Comparison of ENCODE assay signal across 15 cellular contexts in the genomic region with DNA sequence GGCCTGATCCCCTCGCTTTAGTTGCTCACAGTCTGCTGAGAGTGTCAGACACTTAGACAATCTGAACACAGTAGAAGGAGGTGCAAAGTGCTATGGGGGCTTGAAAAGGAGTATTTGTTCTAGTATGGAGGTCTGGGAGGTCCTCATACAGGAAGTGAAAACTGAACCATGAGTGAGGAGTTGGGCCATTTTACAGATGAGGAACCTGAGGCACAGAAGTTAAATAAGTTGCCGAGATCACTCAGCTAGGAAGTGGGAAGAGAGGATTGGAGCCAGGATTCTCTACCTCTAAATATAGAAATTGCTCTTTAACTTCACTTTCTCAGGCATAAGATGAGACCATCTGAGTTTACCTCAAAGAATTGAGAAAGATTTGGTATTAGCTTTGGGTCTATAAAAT. TPM values are rescaled to one million over a fixed set of nuclear protein-coding genes. Genes with fewer than 3 reads are reported as not detected.
DNase-seq lines count a peak whose midpoint lies in the region; ATAC-seq and TF ChIP-seq lines count a peak whose summit lies in the region.
"Had no signal": no experiment of that assay in that cellular context is flagged by ENCODE, and none has a peak within 500 bp of the region (broad histone marks: within the 10 kb centered on the region; RNA-seq: fewer than 3 reads in every experiment).

No MANE protein-coding gene starts in this region.

- peaks cover 10% of the 10 kb centered on the region for H3K4me1 ChIP-seq in CD4-positive, alpha-beta memory T cell (ENCODE audit: insufficient read depth, low read length)
- H3K4me1 ChIP-seq: BE2C had no signal

- no peak for ATAC-seq in activated T-helper 17 cell treated with anti-CD3 and anti-CD28 coated beads, Interleukin-2, amount 50 U/mL, for 72 hours (replicated peaks)
- ATAC-seq: GM23338 had no signal

- no peaks in the 10 kb centered on the region for H3K36me3 ChIP-seq in CD4-positive, alpha-beta memory T cell (ENCODE audit: insufficient read depth, low read length)

- intact Hi-C loops in CD4-positive, alpha-beta memory T cell (cut with micrococcal nuclease) = no loop called here

- no peaks in the 10 kb centered on the region for H3K27me3 Mint-ChIP-seq in CD4-positive, alpha-beta memory T cell
- H3K27me3 Mint-ChIP-seq in activated T-helper 17 cell treated with anti-CD3 and anti-CD28 coated beads, Interleukin-2, amount 50 U/mL, for 72 hours = no peaks in the 10 kb centered on the region
- H3K27me3 Mint-ChIP-seq in progenitor cell of endocrine pancreas (no peaks in the 10 kb centered on the region), endothelial cell (ENCODE audit: unreplicated experiment) (no peaks in the 10 kb centered on the region)
- H3K27me3 Mint-ChIP-seq: CD4-positive, alpha-beta T cell; IgD-negative memory B cell had no signal

- DNase-seq in CD4-positive, alpha-beta memory T cell = no peak
- no peak for DNase-seq in progenitor cell of endocrine pancreas (ENCODE audit: low spot score, unreplicated experiment)
- no peak for DNase-seq in NCI-H2196 treated with DMSO at 0.1 percent for 48 hours (lab: John Stamatoyannopoulos, UW; ENCODE audit: unreplicated experiment)
- DNase-seq in endothelial cell (ENCODE audit: low spot score) = no peak
- DNase-seq: ACHN; BE2C; C1 segment of cervical spinal cord; CD4-positive, alpha-beta T cell; DMS79 treated with DMSO at 0.1 percent for 48 hours; GF-D8; HCEC 1CT had no signal

- no peak overlapping the region for H3K4me3 Mint-ChIP-seq in CD4-positive, alpha-beta memory T cell
- H3K4me3 Mint-ChIP-seq in activated T-helper 17 cell treated with anti-CD3 and anti-CD28 coated beads, Interleukin-2, amount 50 U/mL, for 72 hours = no peak overlapping the region
- no peak overlapping the region for H3K4me3 Mint-ChIP-seq in progenitor cell of endocrine pancreas (ENCODE audit: low read depth)
- H3K4me3 Mint-ChIP-seq in endothelial cell (ENCODE audit: unreplicated experiment) = no peak overlapping the region
- H3K4me3 Mint-ChIP-seq: CD4-positive, alpha-beta T cell; GM23338 had no signal

- POLR2A ChIA-PET in CD4-positive, alpha-beta memory T cell (lab: Charles Lee; ENCODE audit: partially characterized antibody) = no interaction called here

- no peaks in the 10 kb centered on the region for H3K27me3 ChIP-seq in CD4-positive, alpha-beta memory T cell (ENCODE audit: insufficient read depth, low read length)
- H3K27me3 ChIP-seq: BE2C had no signal

- H3K9me3 Mint-ChIP-seq in CD4-positive, alpha-beta memory T cell = no peaks in the 10 kb centered on the region
- no peaks in the 10 kb centered on the region for H3K9me3 Mint-ChIP-seq in activated T-helper 17 cell treated with anti-CD3 and anti-CD28 coated beads, Interleukin-2, amount 50 U/mL, for 72 hours
- no peaks in the 10 kb centered on the region for H3K9me3 Mint-ChIP-seq in progenitor cell of endocrine pancreas (ENCODE audit: low read depth)
- no peaks in the 10 kb centered on the region for H3K9me3 Mint-ChIP-seq in endothelial cell (ENCODE audit: unreplicated experiment)
- H3K9me3 Mint-ChIP-seq: CD4-positive, alpha-beta T cell; GM23338; IgD-negative memory B cell had no signal

- TF ChIP-seq CTCF in 22Rv1 (IDR thresholded peaks at IDR 0.05) (no peak), progenitor cell of endocrine pancreas (IDR thresholded peaks at IDR 0.05; ENCODE audit: unreplicated experiment) (no peak), endothelial cell (IDR thresholded peaks at IDR 0.05; ENCODE audit: unreplicated experiment) (no peak)

- peaks cover 7 to 12% (median 8%) of the 10 kb centered on the region in 4 donors for H3K4me1 Mint-ChIP-seq in CD4-positive, alpha-beta memory T cell
- peaks cover 6% of the 10 kb centered on the region for H3K4me1 Mint-ChIP-seq in activated T-helper 17 cell treated with anti-CD3 and anti-CD28 coated beads, Interleukin-2, amount 50 U/mL, for 72 hours
- H3K4me1 Mint-ChIP-seq in progenitor cell of endocrine pancreas (ENCODE audit: low read depth) (peaks cover 16% of the 10 kb centered on the region), endothelial cell (ENCODE audit: unreplicated experiment) (peaks cover 18% of the 10 kb centered on the region)

- H3K27ac Mint-ChIP-seq in CD4-positive, alpha-beta memory T cell = peak overlapping the region in 4 of 7 donors; percentile 5 to 72 (median 32)
- H3K27ac Mint-ChIP-seq in activated T-helper 17 cell treated with anti-CD3 and anti-CD28 coated beads, Interleukin-2, amount 50 U/mL, for 72 hours = peak overlapping the region; percentile 6
- H3K27ac Mint-ChIP-seq in progenitor cell of endocrine pancreas (peak overlapping the region; percentile 14), endothelial cell (ENCODE audit: unreplicated experiment) (no peak overlapping the region)
- H3K27ac Mint-ChIP-seq: CD4-positive, alpha-beta T cell; GM23338; IgD-negative memory B cell had no signal

- H3K27ac ChIP-seq in 22Rv1 = peak overlapping the region; percentile 73
- no peak overlapping the region for H3K27ac ChIP-seq in CD4-positive, alpha-beta memory T cell (ENCODE audit: low read depth, low read length)

- no peaks in the 10 kb centered on the region for H3K9me3 ChIP-seq in CD4-positive, alpha-beta memory T cell (ENCODE audit: control insufficient read depth in 1 of 2, low read length in 2 of 2)
- H3K9me3 ChIP-seq: BE2C had no signal

- peaks cover 5 to 16% of the 10 kb centered on the region in 2 donors for H3K36me3 Mint-ChIP-seq in CD4-positive, alpha-beta memory T cell
- peaks cover 13% of the 10 kb centered on the region for H3K36me3 Mint-ChIP-seq in activated T-helper 17 cell treated with anti-CD3 and anti-CD28 coated beads, Interleukin-2, amount 50 U/mL, for 72 hours (ENCODE audit: low read depth)
- peaks cover 10% of the 10 kb centered on the region for H3K36me3 Mint-ChIP-seq in progenitor cell of endocrine pancreas (ENCODE audit: insufficient read depth)
- peaks cover 11% of the 10 kb centered on the region for H3K36me3 Mint-ChIP-seq in endothelial cell (ENCODE audit: low read depth, unreplicated experiment)
- H3K36me3 Mint-ChIP-seq: IgD-negative memory B cell had no signal

- CTCF ChIA-PET in CD4-positive, alpha-beta memory T cell (lab: Charles Lee; ENCODE audit: partially characterized antibody) = no interaction called here

- no peak overlapping the region for H3K4me3 ChIP-seq in CD4-positive, alpha-beta memory T cell (ENCODE audit: low read length in 2 of 2)
- H3K4me3 ChIP-seq: GM23338 had no signal

RNA-seq across cellular contexts. Expression of a gene that starts 4.0 kb away (rescaled TPM):
- 10 to 100 TPM; 14.0 to 15.7 TPM for total RNA-seq in CD4-positive, alpha-beta memory T cell
- under 1 TPM; 0.64 to 0.76 TPM for polyA plus RNA-seq in CD4-positive, alpha-beta memory T cell
- total RNA-seq in activated T-helper 17 cell treated with anti-CD3 and anti-CD28 coated beads, Interleukin-2, amount 50 U/mL, for 72 hours = 10 to 100 TPM; 19.5 to 26.4 TPM
- 11.2 and 12.6 TPM in 2 replicates for total RNA-seq in progenitor cell of endocrine pancreas
- 11.8 TPM for total RNA-seq in endothelial cell (ENCODE audit: unreplicated experiment)

RNA-seq across cellular contexts. Expression of a gene that starts 35.7 kb away (rescaled TPM):
- total RNA-seq in CD4-positive, alpha-beta memory T cell = 100 to 1,000 TPM; 145 to 148 TPM
- 100 to 1,000 TPM; 242 to 272 TPM for polyA plus RNA-seq in CD4-positive, alpha-beta memory T cell
- 100 to 1,000 TPM; 143 to 195 TPM for total RNA-seq in activated T-helper 17 cell treated with anti-CD3 and anti-CD28 coated beads, Interleukin-2, amount 50 U/mL, for 72 hours
- total RNA-seq in progenitor cell of endocrine pancreas (179 and 194 TPM in 2 replicates), endothelial cell (ENCODE audit: unreplicated experiment) (130 TPM)

RNA-seq across cellular contexts. Expression of a gene that starts 35.8 kb away (rescaled TPM):
- 10 to 100 TPM; 18.8 to 21.1 TPM for total RNA-seq in CD4-positive, alpha-beta memory T cell
- 1 to 10 TPM; 4.1 to 7.0 TPM for polyA plus RNA-seq in CD4-positive, alpha-beta memory T cell
- 10 to 100 TPM; 30.1 to 41.0 TPM for total RNA-seq in activated T-helper 17 cell treated with anti-CD3 and anti-CD28 coated beads, Interleukin-2, amount 50 U/mL, for 72 hours
- total RNA-seq in progenitor cell of endocrine pancreas (10.8 and 12.2 TPM in 2 replicates), endothelial cell (ENCODE audit: unreplicated experiment) (8.0 TPM)
